ENCODE assay signal across 8 cellular contexts in the genomic region with DNA sequence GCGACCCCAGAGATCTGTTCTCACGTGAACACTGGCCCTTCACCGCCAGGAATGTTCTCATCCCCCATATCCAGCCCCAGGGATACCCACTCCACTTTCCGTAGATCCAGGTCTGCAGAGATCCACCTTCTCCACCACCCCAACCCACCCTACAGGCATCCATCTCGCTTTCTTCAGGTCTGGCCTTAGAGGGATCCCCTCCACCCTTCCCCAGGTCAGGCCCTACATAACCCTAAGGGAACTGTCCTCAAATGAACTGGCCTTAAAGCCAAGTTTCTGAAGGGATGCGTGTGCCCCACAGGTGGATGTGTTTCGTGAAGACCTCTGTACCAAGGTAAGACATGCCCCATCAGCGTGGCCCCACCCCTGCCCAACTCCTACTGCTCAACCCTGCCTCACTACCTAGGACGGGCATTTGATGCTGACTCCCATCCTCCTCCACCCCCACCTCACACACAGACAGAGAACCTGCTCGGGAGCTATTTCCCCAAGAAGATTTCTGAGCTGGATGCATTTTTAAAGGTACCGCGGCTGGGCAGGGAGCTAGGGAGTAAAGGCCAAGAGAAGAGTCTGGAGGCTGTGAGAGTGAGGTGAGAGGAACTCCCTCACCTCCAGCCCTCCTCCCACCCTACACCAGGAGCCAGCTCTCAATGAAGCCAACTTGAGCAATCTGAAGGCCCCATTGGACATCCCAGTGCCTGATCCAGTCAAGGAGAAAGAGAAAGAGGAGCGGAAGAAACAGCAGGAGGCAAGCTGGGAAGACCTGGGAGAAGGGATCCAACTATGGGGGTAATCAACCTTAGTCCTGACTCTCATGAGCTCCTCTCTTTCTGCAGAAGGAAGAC. TPM values are rescaled to one million over a fixed set of nuclear protein-coding genes. Genes with fewer than 3 reads are reported as not detected.
DNase-seq lines count a peak whose midpoint lies in the region; ATAC-seq and TF ChIP-seq lines count a peak whose summit lies in the region.

No MANE protein-coding gene starts in this region.

- H3K9me3 ChIP-seq in left lung (no peaks in the 10 kb centered on the region), thyroid gland (no peaks in the 10 kb centered on the region)

- H3K4me3 ChIP-seq in left lung (peak overlapping the region; percentile 90 to 99), thyroid gland (replicated peaks in 1 of 3) (peak overlapping the region; percentile 83 to 94 (median 92))

- peaks cover 25% of the 10 kb centered on the region for H3K36me3 Mint-ChIP-seq in activated T-cell treated with anti-CD3 and anti-CD28 coated beads, Interleukin-2, amount 50 U/mL, for 4 hours (ENCODE audit: insufficient read depth)
- peaks cover 39% of the 10 kb centered on the region for H3K36me3 Mint-ChIP-seq in activated naive CD8-positive, alpha-beta T cell treated with anti-CD3 and anti-CD28 coated beads, Interleukin-2, amount 10 ng/mL, durations not matched to agents 7 days and 5 days

- POLR2A ChIA-PET in activated naive CD8-positive, alpha-beta T cell treated with anti-CD3 and anti-CD28 coated beads, Interleukin-2, amount 10 ng/mL, durations not matched to agents 7 days and 5 days (lab: Charles Lee), result interaction anchor here (0.9 to 7.5 kb wide), 15 partner anchors 7 to 160 kb away, joined by 3 to 176 read pairs (median 13); a partner anchor contains a TSS

- H3K4me3 Mint-ChIP-seq in activated T-cell treated with anti-CD3 and anti-CD28 coated beads, Interleukin-2, amount 50 U/mL, for 4 hours, result peak overlapping the region; percentile 91
- peak overlapping the region; percentile 96 for H3K4me3 Mint-ChIP-seq in activated naive CD8-positive, alpha-beta T cell treated with anti-CD3 and anti-CD28 coated beads, Interleukin-2, amount 10 ng/mL, durations not matched to agents 7 days and 5 days

- no peaks in the 10 kb centered on the region for H3K27me3 Mint-ChIP-seq in activated T-cell treated with anti-CD3 and anti-CD28 coated beads, Interleukin-2, amount 50 U/mL, for 4 hours (ENCODE audit: low read depth)
- no peaks in the 10 kb centered on the region for H3K27me3 Mint-ChIP-seq in activated naive CD8-positive, alpha-beta T cell treated with anti-CD3 and anti-CD28 coated beads, Interleukin-2, amount 10 ng/mL, durations not matched to agents 7 days and 5 days

- H3K4me1 Mint-ChIP-seq in activated T-cell treated with anti-CD3 and anti-CD28 coated beads, Interleukin-2, amount 50 U/mL, for 4 hours (ENCODE audit: low read depth), result peaks cover 62% of the 10 kb centered on the region
- peaks cover 50% of the 10 kb centered on the region for H3K4me1 Mint-ChIP-seq in activated naive CD8-positive, alpha-beta T cell treated with anti-CD3 and anti-CD28 coated beads, Interleukin-2, amount 10 ng/mL, durations not matched to agents 7 days and 5 days

- H3K27me3 ChIP-seq in left lung, result no peaks in the 10 kb centered on the region
- no peaks in the 10 kb centered on the region for H3K27me3 ChIP-seq in thyroid gland

- H3K4me1 ChIP-seq in left lung, result peaks cover 15 to 54% of the 10 kb centered on the region in 2 donors
- H3K4me1 ChIP-seq in thyroid gland, result peaks cover 18 to 24% of the 10 kb centered on the region in 2 donors

- TF ChIP-seq CTCF in left lung (IDR thresholded peaks at IDR 0.05), result no peak
- TF ChIP-seq CTCF in thyroid gland (IDR thresholded peaks at IDR 0.05), result no peak

- H3K9me3 Mint-ChIP-seq in activated T-cell treated with anti-CD3 and anti-CD28 coated beads, Interleukin-2, amount 50 U/mL, for 4 hours, result no peaks in the 10 kb centered on the region
- H3K9me3 Mint-ChIP-seq in activated naive CD8-positive, alpha-beta T cell treated with anti-CD3 and anti-CD28 coated beads, Interleukin-2, amount 10 ng/mL, durations not matched to agents 7 days and 5 days, result no peaks in the 10 kb centered on the region

- intact Hi-C loops in left lung (cut with DNase I), result no loop called here
- intact Hi-C loops in thyroid gland (cut with DNase I), result no loop called here

- peak overlapping the region; percentile 94 for H3K27ac Mint-ChIP-seq in activated naive CD8-positive, alpha-beta T cell treated with anti-CD3 and anti-CD28 coated beads, Interleukin-2, amount 10 ng/mL, durations not matched to agents 7 days and 5 days

- ATAC-seq in activated T-cell treated with anti-CD3 and anti-CD28 coated beads, Interleukin-2, amount 50 U/mL, for 4 hours, result no peak
- ATAC-seq in activated naive CD8-positive, alpha-beta T cell treated with anti-CD3 and anti-CD28 coated beads, Interleukin-2, amount 10 ng/mL, durations not matched to agents 7 days and 5 days (ENCODE audit: low read depth), result no peak
- no peak for ATAC-seq in left lung
- no peak for ATAC-seq in activated CD4-positive, CD25-positive, alpha-beta regulatory T cell treated with anti-CD3 and anti-CD28 coated beads, Interleukin-2, amount 50 U/mL, for 24 hours

- WGBS in thyroid gland, 2 donors, result 33 to 41% methylated on average over 13 of the region's 13 CpGs

- H3K27ac ChIP-seq in left lung (peak overlapping the region; percentile 82 to 92), thyroid gland (peak overlapping the region; percentile 72 to 81 (median 80))

- no peak for TF ChIP-seq POLR2A in thyroid gland (IDR thresholded peaks at IDR 0.05)

- H3K36me3 ChIP-seq in left lung (peaks cover 0 to 29% of the 10 kb centered on the region in 2 donors), thyroid gland (peaks cover 14 to 15% of the 10 kb centered on the region in 2 donors)

- no peak for DNase-seq in activated T-cell treated with anti-CD3 and anti-CD28 coated beads, Interleukin-2, amount 50 U/mL, for 4 hours
- no peak for DNase-seq in activated T-cell treated with anti-CD3 and anti-CD28 coated beads for 4 hours
- DNase-seq in activated naive CD8-positive, alpha-beta T cell treated with anti-CD3 and anti-CD28 coated beads, Interleukin-2, amount 10 ng/mL, durations not matched to agents 7 days and 5 days, result no peak
- DNase-seq in left lung, result no peak
- DNase-seq in thyroid gland, result no peak
- DNase-seq in superior temporal gyrus (ENCODE audit: extremely low spot score), result no peak
- no peak for DNase-seq in NCI-H524 treated with DMSO at 0.1 percent for 48 hours (lab: John Stamatoyannopoulos, UW)

RNA-seq across cellular contexts. Expression of a gene that starts 0.9 kb away (rescaled TPM):
- 100 to 1,000 TPM; 354 to 391 (median 378) TPM for total RNA-seq in activated T-cell treated with anti-CD3 and anti-CD28 coated beads, Interleukin-2, amount 50 U/mL, for 4 hours
- 100 to 1,000 TPM; 430 to 443 TPM for total RNA-seq in activated naive CD8-positive, alpha-beta T cell treated with anti-CD3 and anti-CD28 coated beads, Interleukin-2, amount 10 ng/mL, durations not matched to agents 7 days and 5 days
- total RNA-seq in left lung, result 100 to 1,000 TPM; 190 to 203 TPM
- total RNA-seq in thyroid gland, result 100 to 1,000 TPM; 117 to 193 (median 186) TPM

RNA-seq across cellular contexts. Expression of a gene that starts 4.5 kb away (rescaled TPM):
- 10 to 100 TPM; 15.9 to 18.9 (median 17.4) TPM for total RNA-seq in activated T-cell treated with anti-CD3 and anti-CD28 coated beads, Interleukin-2, amount 50 U/mL, for 4 hours
- 10 to 100 TPM; 41.6 to 43.9 TPM for total RNA-seq in activated naive CD8-positive, alpha-beta T cell treated with anti-CD3 and anti-CD28 coated beads, Interleukin-2, amount 10 ng/mL, durations not matched to agents 7 days and 5 days
- 10 to 100 TPM; 16.2 to 18.1 TPM for total RNA-seq in left lung
- 10 to 100 TPM in 3 of 4 donors, 1 to 10 TPM in 1; 8.3 to 25.5 (median 16.9) TPM for total RNA-seq in thyroid gland

RNA-seq across cellular contexts. Expression of a gene that starts 6.4 kb away (rescaled TPM):
- total RNA-seq in activated T-cell treated with anti-CD3 and anti-CD28 coated beads, Interleukin-2, amount 50 U/mL, for 4 hours, result 1 to 10 TPM in 1 of 3 donors, under 1 TPM in 2; 0.38 to 1.3 (median 0.69) TPM
- total RNA-seq in activated naive CD8-positive, alpha-beta T cell treated with anti-CD3 and anti-CD28 coated beads, Interleukin-2, amount 10 ng/mL, durations not matched to agents 7 days and 5 days, result 1 to 10 TPM; 1.3 to 1.7 TPM
- total RNA-seq in left lung (under 1 TPM; 0.68 to 0.76 TPM), thyroid gland (1 to 10 TPM in 2 of 4 donors, under 1 TPM in 1, not detected in 1; 0.63 to 3.5 (median 2.7) TPM)

RNA-seq across cellular contexts. Expression of a gene that starts 9.5 kb away (rescaled TPM):
- 100 to 1,000 TPM; 433 to 479 (median 471) TPM for total RNA-seq in activated T-cell treated with anti-CD3 and anti-CD28 coated beads, Interleukin-2, amount 50 U/mL, for 4 hours
- total RNA-seq in activated naive CD8-positive, alpha-beta T cell treated with anti-CD3 and anti-CD28 coated beads, Interleukin-2, amount 10 ng/mL, durations not matched to agents 7 days and 5 days, result 100 to 1,000 TPM; 406 to 414 TPM
- total RNA-seq in left lung (100 to 1,000 TPM; 134 to 224 TPM), thyroid gland (10 to 100 TPM; 31.3 to 66.6 (median 47.5) TPM)

RNA-seq across cellular contexts. Expression of a gene that starts 10.4 kb away (rescaled TPM):
- total RNA-seq in activated T-cell treated with anti-CD3 and anti-CD28 coated beads, Interleukin-2, amount 50 U/mL, for 4 hours, result 100 to 1,000 TPM in 2 of 3 donors, 10 to 100 TPM in 1; 99.4 to 108 (median 106) TPM
- total RNA-seq in activated naive CD8-positive, alpha-beta T cell treated with anti-CD3 and anti-CD28 coated beads, Interleukin-2, amount 10 ng/mL, durations not matched to agents 7 days and 5 days, result 100 to 1,000 TPM; 131 to 153 TPM
- total RNA-seq in left lung, result 10 to 100 TPM; 49.3 to 61.5 TPM
- 100 to 1,000 TPM in 1 of 4 donors, 10 to 100 TPM in 3; 30.6 to 106 (median 67.6) TPM for total RNA-seq in thyroid gland
